1 cellular context compared by ENCODE assay signal in genomic region chr12:104627231-104627974, GRCh38.
TF ChIP-seq lines count a peak whose summit lies in the region.

No MANE protein-coding gene starts in this region.

TF ChIP-seq in GM12878, 131 proteins besides CTCF, POLR2A, EP300 and RAD21 (continued from another document):
- TF ChIP-seq ZNF592 (IDR thresholded peaks at IDR 0.05) (no peak), RBBP5 (conservative IDR thresholded peaks at IDR 0.05) (no peak), IRF3 (IDR thresholded peaks at IDR 0.05) (no peak)
TF ChIP-seq in GM12878: peak in this region for 0.
